ENCODE assay signal across 8 cellular contexts in the genomic region with DNA sequence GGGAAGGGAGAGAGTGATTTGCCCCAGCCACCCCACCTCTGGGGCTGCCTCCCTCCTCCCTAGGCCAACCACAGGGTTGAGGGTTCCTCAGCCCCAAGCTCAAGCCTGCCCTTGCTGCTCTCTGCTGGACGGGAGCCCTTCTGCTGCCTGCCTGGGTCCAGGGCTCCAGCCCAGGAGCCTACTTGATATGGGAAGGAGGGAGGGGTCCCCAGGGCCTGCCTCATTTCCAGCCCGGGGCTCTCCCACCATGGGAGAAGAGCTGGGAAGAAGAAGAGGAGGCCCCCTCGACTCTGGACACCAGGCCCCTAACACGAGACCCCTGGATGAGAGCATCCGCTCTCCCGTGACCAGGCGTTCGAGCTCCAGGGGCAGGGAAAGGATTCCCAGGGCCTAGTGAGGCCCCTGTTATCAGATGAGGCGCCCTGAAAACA. TPM values are rescaled to one million over a fixed set of nuclear protein-coding genes. Genes with fewer than 3 reads are reported as not detected.
A peak's percentile ranks its signal among the peaks of the same experiment; 100 is the strongest.
DNase-seq lines count a peak whose midpoint lies in the region; ATAC-seq and TF ChIP-seq lines count a peak whose summit lies in the region.

No MANE protein-coding gene starts in this region.

- H3K4me3 ChIP-seq in AG10803 (ENCODE audit: low read length) = peak overlapping the region; percentile 72
- H3K4me3 ChIP-seq in NT2/D1 (ENCODE audit: insufficient read length, low read depth) = peak overlapping the region; percentile 81

- H3K36me3 Mint-ChIP-seq in naive thymus-derived CD8-positive, alpha-beta T cell = no peaks in the 10 kb centered on the region

- H3K4me1 Mint-ChIP-seq in naive thymus-derived CD8-positive, alpha-beta T cell = peaks cover 35 to 66% (median 62%) of the 10 kb centered on the region in 4 donors

- peak overlapping the region; percentile 70 to 86 (median 78) for H3K4me3 Mint-ChIP-seq in naive thymus-derived CD8-positive, alpha-beta T cell

- no peak for ATAC-seq in naive thymus-derived CD8-positive, alpha-beta T cell
- ATAC-seq in SK-N-SH treated with all-trans-retinoic acid at 6 μM for 48 hours = no peak

- peak overlapping the region; percentile 77 for H3K27ac ChIP-seq in epithelial cell of prostate

- POLR2A ChIA-PET in naive thymus-derived CD8-positive, alpha-beta T cell (lab: Charles Lee) = interaction anchor here (0.5 to 3.1 kb wide), 11 partner anchors 11 to 313 kb away, joined by 3 to 21 read pairs (median 6); partner anchors contain the start of genes ARMC7 and MRPL58

- TF ChIP-seq CTCF in AG10803 (conservative IDR thresholded peaks at IDR 0.05; ENCODE audit: low read length) = peak; percentile 18
- no peak for TF ChIP-seq CTCF in GM10266 (IDR thresholded peaks at IDR 0.05; ENCODE audit: control insufficient read depth, insufficient read depth, low read depth, missing control alignments)

- peaks cover 24% of the 10 kb centered on the region for H3K4me1 ChIP-seq in NT2/D1 (ENCODE audit: insufficient read depth, insufficient read length)

- H3K9ac ChIP-seq in NT2/D1 (ENCODE audit: insufficient read length, low read depth) = peak overlapping the region; percentile 98

- no peaks in the 10 kb centered on the region for H3K27me3 ChIP-seq in NT2/D1 (ENCODE audit: insufficient read depth, insufficient read length)

- no peak for DNase-seq in AG10803 (ENCODE audit: low read depth)
- DNase-seq in NT2/D1 (ENCODE audit: low read depth, low spot score) = no peak
- DNase-seq in epithelial cell of prostate (ENCODE audit: low read depth, low spot score) = no peak
- DNase-seq in naive thymus-derived CD8-positive, alpha-beta T cell = no peak
- no peak for DNase-seq in central memory CD4-positive, alpha-beta T cell
- no peak for DNase-seq in GM10266 (ENCODE audit: extremely low spot score)
- DNase-seq in activated CD4-positive, alpha-beta T cell treated with anti-CD3 and anti-CD28 coated beads for 1 hour = no peak

- peak overlapping the region in 8 of 10 donors; percentile 31 to 89 (median 76) for H3K27ac Mint-ChIP-seq in naive thymus-derived CD8-positive, alpha-beta T cell

- H3K36me3 ChIP-seq in NT2/D1 (ENCODE audit: insufficient read depth, insufficient read length, low read length) = peaks cover 5% of the 10 kb centered on the region

- H3K27me3 Mint-ChIP-seq in naive thymus-derived CD8-positive, alpha-beta T cell = no peaks in the 10 kb centered on the region

- H3K9me3 ChIP-seq in NT2/D1 (ENCODE audit: insufficient read depth, low read length) = no peaks in the 10 kb centered on the region

- no peaks in the 10 kb centered on the region for H3K9me3 Mint-ChIP-seq in naive thymus-derived CD8-positive, alpha-beta T cell

TF ChIP-seq in SK-N-SH treated with all-trans-retinoic acid at 6 μM for 48 hours, 23 proteins besides CTCF, POLR2A, EP300 and RAD21:
- TF ChIP-seq BACH2 (CRISPR knock-in tag; IDR thresholded peaks at IDR 0.05; ENCODE audit: borderline replicate concordance) (no peak), POU6F1 (CRISPR knock-in tag; IDR thresholded peaks at IDR 0.05; ENCODE audit: borderline replicate concordance, low read depth) (no peak), ZNF565 (CRISPR knock-in tag; conservative IDR thresholded peaks at IDR 0.05; ENCODE audit: low read depth) (no peak), ISL1 (CRISPR knock-in tag; IDR thresholded peaks at IDR 0.05) (no peak), RARB (CRISPR knock-in tag; IDR thresholded peaks at IDR 0.05) (no peak), OSR1 (CRISPR knock-in tag; IDR thresholded peaks at IDR 0.05) (no peak), ESRRG (CRISPR knock-in tag; IDR thresholded peaks at IDR 0.05) (no peak), ZNF8 (CRISPR knock-in tag; IDR thresholded peaks at IDR 0.05) (no peak), ZFP30 (CRISPR knock-in tag; IDR thresholded peaks at IDR 0.05) (no peak), GLIS3 (CRISPR knock-in tag; IDR thresholded peaks at IDR 0.05) (no peak), TCF4 (CRISPR knock-in tag; IDR thresholded peaks at IDR 0.05; ENCODE audit: borderline replicate concordance) (no peak)
- TF ChIP-seq, protein P1, sequence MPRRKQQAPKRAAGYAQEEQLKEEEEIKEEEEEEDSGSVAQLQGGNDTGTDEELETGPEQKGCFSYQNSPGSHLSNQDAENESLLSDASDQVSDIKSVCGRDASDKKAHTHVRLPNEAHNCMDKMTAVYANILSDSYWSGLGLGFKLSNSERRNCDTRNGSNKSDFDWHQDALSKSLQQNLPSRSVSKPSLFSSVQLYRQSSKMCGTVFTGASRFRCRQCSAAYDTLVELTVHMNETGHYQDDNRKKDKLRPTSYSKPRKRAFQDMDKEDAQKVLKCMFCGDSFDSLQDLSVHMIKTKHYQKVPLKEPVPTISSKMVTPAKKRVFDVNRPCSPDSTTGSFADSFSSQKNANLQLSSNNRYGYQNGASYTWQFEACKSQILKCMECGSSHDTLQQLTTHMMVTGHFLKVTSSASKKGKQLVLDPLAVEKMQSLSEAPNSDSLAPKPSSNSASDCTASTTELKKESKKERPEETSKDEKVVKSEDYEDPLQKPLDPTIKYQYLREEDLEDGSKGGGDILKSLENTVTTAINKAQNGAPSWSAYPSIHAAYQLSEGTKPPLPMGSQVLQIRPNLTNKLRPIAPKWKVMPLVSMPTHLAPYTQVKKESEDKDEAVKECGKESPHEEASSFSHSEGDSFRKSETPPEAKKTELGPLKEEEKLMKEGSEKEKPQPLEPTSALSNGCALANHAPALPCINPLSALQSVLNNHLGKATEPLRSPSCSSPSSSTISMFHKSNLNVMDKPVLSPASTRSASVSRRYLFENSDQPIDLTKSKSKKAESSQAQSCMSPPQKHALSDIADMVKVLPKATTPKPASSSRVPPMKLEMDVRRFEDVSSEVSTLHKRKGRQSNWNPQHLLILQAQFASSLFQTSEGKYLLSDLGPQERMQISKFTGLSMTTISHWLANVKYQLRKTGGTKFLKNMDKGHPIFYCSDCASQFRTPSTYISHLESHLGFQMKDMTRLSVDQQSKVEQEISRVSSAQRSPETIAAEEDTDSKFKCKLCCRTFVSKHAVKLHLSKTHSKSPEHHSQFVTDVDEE (CRISPR knock-in tag; IDR thresholded peaks at IDR 0.05) = no peak

RNA-seq across cellular contexts. Expression of gene SLC16A5, which starts 0.7 kb away (rescaled TPM):
- 10 to 100 TPM; 14.2 to 14.8 TPM for total RNA-seq in naive thymus-derived CD8-positive, alpha-beta T cell
- polyA plus RNA-seq in naive thymus-derived CD8-positive, alpha-beta T cell = 1 to 10 TPM; 1.4 to 4.1 (median 3.1) TPM

RNA-seq across cellular contexts. Expression of gene ARMC7, which starts 21.3 kb away (rescaled TPM):
- 10 to 100 TPM; 15.6 to 16.7 TPM for total RNA-seq in naive thymus-derived CD8-positive, alpha-beta T cell
- 1 to 10 TPM; 2.7 to 3.3 (median 2.9) TPM for polyA plus RNA-seq in naive thymus-derived CD8-positive, alpha-beta T cell

RNA-seq across cellular contexts. Expression of gene KCTD2, which starts 41.5 kb away (rescaled TPM):
- 10 to 100 TPM; 25.0 to 28.6 TPM for total RNA-seq in naive thymus-derived CD8-positive, alpha-beta T cell
- polyA plus RNA-seq in naive thymus-derived CD8-positive, alpha-beta T cell = 10 to 100 TPM in 1 of 3 donors, 1 to 10 TPM in 2; 6.8 to 10.9 (median 7.8) TPM

RNA-seq across cellular contexts. Expression of gene ATP5PD, which starts 41.7 kb away (rescaled TPM):
- total RNA-seq in naive thymus-derived CD8-positive, alpha-beta T cell = 100 to 1,000 TPM; 149 to 160 TPM
- polyA plus RNA-seq in naive thymus-derived CD8-positive, alpha-beta T cell = 100 to 1,000 TPM; 406 to 455 (median 449) TPM

RNA-seq across cellular contexts. Expression of gene NT5C, which starts 43.1 kb away (rescaled TPM):
- 10 to 100 TPM; 52.8 to 66.6 TPM for total RNA-seq in naive thymus-derived CD8-positive, alpha-beta T cell
- polyA plus RNA-seq in naive thymus-derived CD8-positive, alpha-beta T cell = 10 to 100 TPM; 46.0 to 53.6 (median 50.6) TPM
